Comparison of ENCODE assay signal across 9 cellular contexts in the genomic region with DNA sequence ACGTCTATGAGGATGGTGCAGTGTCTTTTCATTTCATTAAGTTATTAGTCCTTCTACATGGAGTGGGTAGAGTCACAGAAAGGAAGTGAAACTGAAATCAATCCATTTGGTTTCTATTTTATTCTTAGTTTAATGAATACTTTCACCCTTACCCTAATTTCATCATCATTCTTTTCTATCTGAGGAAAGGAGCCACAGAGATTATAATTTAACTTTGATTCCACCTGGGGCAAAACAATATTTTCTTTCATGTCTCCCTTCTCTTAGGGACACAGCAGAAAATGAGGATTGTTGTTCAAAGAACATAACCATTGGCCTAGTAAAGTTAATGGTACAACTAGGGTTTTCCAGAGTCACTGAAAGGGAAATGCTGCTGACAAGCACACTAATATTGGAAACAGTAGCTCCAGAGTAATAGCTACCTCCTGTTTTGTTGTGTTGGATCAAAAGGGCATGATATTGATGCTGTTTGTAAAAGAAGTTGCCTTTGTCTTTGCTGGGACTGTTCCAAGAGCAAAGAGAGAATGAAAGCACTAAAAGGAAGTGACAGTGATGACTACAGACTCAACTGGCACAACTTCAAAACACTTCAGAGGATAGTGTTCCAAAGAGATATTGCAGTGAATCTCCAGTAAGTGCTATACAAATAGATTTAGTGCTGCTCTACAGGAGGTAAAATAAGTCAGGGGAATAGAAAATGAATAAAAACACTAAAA.
A peak's percentile ranks its signal among the peaks of the same experiment; 100 is the strongest.
DNase-seq lines count a peak whose midpoint lies in the region; ATAC-seq, FAIRE-seq and TF ChIP-seq lines count a peak whose summit lies in the region.
"Had no signal": no experiment of that assay in that cellular context is flagged by ENCODE, and none has a peak within 500 bp of the region (broad histone marks: within the 10 kb centered on the region; RNA-seq: fewer than 3 reads in every experiment).

No MANE protein-coding gene starts in this region.

- ATAC-seq in HG03175 (IDR thresholded peaks at IDR 0.05; ENCODE audit: unreplicated experiment): peak; percentile 92

- no peaks in the 10 kb centered on the region for H3K36me3 Mint-ChIP-seq in CD4-positive, alpha-beta memory T cell

- intact Hi-C loops in endothelial cell of umbilical vein (cut with micrococcal nuclease): no loop called here
- intact Hi-C loops in CD4-positive, alpha-beta memory T cell (cut with micrococcal nuclease): no loop called here

- H3K4me1 ChIP-seq in endothelial cell of umbilical vein (ENCODE audit: control insufficient read depth, extremely low read depth, insufficient read depth, low read length): peaks cover 3% of the 10 kb centered on the region
- H3K4me1 ChIP-seq in CD4-positive, alpha-beta memory T cell (ENCODE audit: insufficient read depth, low read length): no peaks in the 10 kb centered on the region

- no peak for FAIRE-seq in endothelial cell of umbilical vein (lab: Jason Lieb, UNC)

- no peak overlapping the region for H3K4me3 ChIP-seq in endothelial cell of umbilical vein (replicated peaks in 1 of 3; ENCODE audit: insufficient read depth in 1 of 3, low read depth in 1 of 3, low read length in 3 of 3)
- no peak overlapping the region for H3K4me3 ChIP-seq in CD4-positive, alpha-beta memory T cell (ENCODE audit: low read length in 2 of 2)
- H3K4me3 ChIP-seq: lung had no signal

- H3K79me2 ChIP-seq in endothelial cell of umbilical vein (ENCODE audit: control insufficient read depth, insufficient read depth, low read length): no peaks in the 10 kb centered on the region

- H3K9me3 ChIP-seq in endothelial cell of umbilical vein (replicated peaks; ENCODE audit: control insufficient read depth, insufficient read depth, low read length): no peaks in the 10 kb centered on the region
- H3K9me3 ChIP-seq in CD4-positive, alpha-beta memory T cell (ENCODE audit: control insufficient read depth in 1 of 2, low read length in 2 of 2): no peaks in the 10 kb centered on the region

- H3K4me3 Mint-ChIP-seq in CD4-positive, alpha-beta memory T cell: no peak overlapping the region

- no peaks in the 10 kb centered on the region for H3K36me3 ChIP-seq in endothelial cell of umbilical vein (ENCODE audit: control insufficient read depth in 2 of 2, extremely low read depth in 1 of 2, insufficient read depth in 2 of 2, low read length in 2 of 2)
- no peaks in the 10 kb centered on the region for H3K36me3 ChIP-seq in CD4-positive, alpha-beta memory T cell (ENCODE audit: insufficient read depth, low read length)

- H3K4me2 ChIP-seq in endothelial cell of umbilical vein (ENCODE audit: insufficient read depth, low read length): no peak overlapping the region

- no peak for TF ChIP-seq POLR2A in endothelial cell of umbilical vein (IDR thresholded peaks at IDR 0.05; ENCODE audit: low read depth, low read length)

- POLR2A ChIA-PET in endothelial cell of umbilical vein (lab: Charles Lee): no interaction called here
- POLR2A ChIA-PET in CD4-positive, alpha-beta memory T cell (lab: Charles Lee; ENCODE audit: partially characterized antibody): no interaction called here

- TF ChIP-seq CTCF in GM20000 (IDR thresholded peaks at IDR 0.05; ENCODE audit: extremely low read depth, missing control alignments) (no peak), endothelial cell of umbilical vein (IDR thresholded peaks at IDR 0.05; ENCODE audit: extremely low read depth in 1 of 2, insufficient read depth in 1 of 2, low read depth in 1 of 2, low read length in 2 of 2) (no peak)

- no peaks in the 10 kb centered on the region for H4K20me1 ChIP-seq in endothelial cell of umbilical vein (replicated peaks; ENCODE audit: control insufficient read depth, extremely low read depth, insufficient read depth, low read length)

- no peak overlapping the region for H3K27ac ChIP-seq in endothelial cell of umbilical vein (ENCODE audit: insufficient read depth, low read depth, low read length)
- H3K27ac ChIP-seq in CD4-positive, alpha-beta memory T cell (ENCODE audit: low read depth, low read length): no peak overlapping the region

- CTCF ChIA-PET in endothelial cell of umbilical vein (lab: Charles Lee): no interaction called here
- CTCF ChIA-PET in CD4-positive, alpha-beta memory T cell (lab: Charles Lee; ENCODE audit: partially characterized antibody): no interaction called here

- no peaks in the 10 kb centered on the region for H3K27me3 ChIP-seq in endothelial cell of umbilical vein (ENCODE audit: control insufficient read depth in 2 of 2, insufficient read depth in 2 of 2, low read length in 2 of 2)
- no peaks in the 10 kb centered on the region for H3K27me3 ChIP-seq in CD4-positive, alpha-beta memory T cell (ENCODE audit: insufficient read depth, low read length)

- no peaks in the 10 kb centered on the region for H3K27me3 Mint-ChIP-seq in CD4-positive, alpha-beta memory T cell

- no TSS peak for BruUV-seq in endothelial cell of umbilical vein (replicated peaks; lab: Mats Ljungman, UMichigan)

- H3K27ac Mint-ChIP-seq in CD4-positive, alpha-beta memory T cell: no peak overlapping the region

- H3K4me1 Mint-ChIP-seq in CD4-positive, alpha-beta memory T cell: no peaks in the 10 kb centered on the region

- H3K9me3 Mint-ChIP-seq in CD4-positive, alpha-beta memory T cell: no peaks in the 10 kb centered on the region

- peak; percentile 31 for DNase-seq in EL
- DNase-seq in GM20000 (ENCODE audit: low spot score): peak; percentile 12
- DNase-seq in endothelial cell of umbilical vein (ENCODE audit: low read depth, low spot score): peak; percentile 5
- DNase-seq in hippocampal formation (lab: John Stamatoyannopoulos, UW): no peak
- no peak for DNase-seq in OCI-M2 (lab: John Stamatoyannopoulos, UW; ENCODE audit: unreplicated experiment)
- DNase-seq in NCI-H146 treated with DMSO at 0.1 percent for 48 hours (lab: John Stamatoyannopoulos, UW; ENCODE audit: unreplicated experiment): no peak
- DNase-seq in CD4-positive, alpha-beta memory T cell: no peak

- dilution Hi-C loops in endothelial cell of umbilical vein (cut with MboI; ENCODE audit: extremely low pct_ligation_motif_present, low sequenced_read_pairs): no loop called here

- H2AFZ ChIP-seq in endothelial cell of umbilical vein (ENCODE audit: low read depth, low read length): no peak overlapping the region

- H3K9me1 ChIP-seq in endothelial cell of umbilical vein (replicated peaks; ENCODE audit: control insufficient read depth, extremely low read depth, insufficient read depth, low read length): no peaks in the 10 kb centered on the region

- H3K9ac ChIP-seq in endothelial cell of umbilical vein (replicated peaks; ENCODE audit: extremely low read depth, insufficient read depth, low read length): no peak overlapping the region

TF ChIP-seq in endothelial cell of umbilical vein, 7 proteins besides CTCF, POLR2A, EP300 and RAD21:
- no peak for TF ChIP-seq GATA2 (IDR thresholded peaks at IDR 0.05; ENCODE audit: insufficient read depth, insufficient read length, low read depth, low read length)
- no peak for TF ChIP-seq MYC (IDR thresholded peaks at IDR 0.05; ENCODE audit: low read depth, low read length)
- TF ChIP-seq JUN (IDR thresholded peaks at IDR 0.05; ENCODE audit: borderline replicate concordance, insufficient read depth, insufficient read length, low read depth): no peak
- no peak for TF ChIP-seq FOS (IDR thresholded peaks at IDR 0.05; ENCODE audit: borderline replicate concordance, insufficient read depth, low read length)
- TF ChIP-seq EZH2 (IDR thresholded peaks at IDR 0.05; ENCODE audit: borderline replicate concordance, low read depth, low read length, severe bottlenecking): no peak
- TF ChIP-seq MAX (IDR thresholded peaks at IDR 0.05; ENCODE audit: insufficient read depth, insufficient read length): no peak
- TF ChIP-seq POLR2AphosphoS5 (IDR thresholded peaks at IDR 0.05; ENCODE audit: insufficient read depth, low read depth, low read length): no peak

Comparison
In these comparisons a context has a peak if more than half of its experiments do, and no peak if none do; other contexts are left out.
1. DNase-seq: peak in EL (single experiment), GM20000 (single experiment) and endothelial cell of umbilical vein (single experiment); none in hippocampal formation (0 of 2), OCI-M2 (single experiment), NCI-H146 treated with DMSO at 0.1 percent for 48 hours (single experiment) and CD4-positive, alpha-beta memory T cell (0 of 5).